1 cellular context compared by ENCODE assay signal in genomic region chr1:35660581-35661473, GRCh38.
TF ChIP-seq lines count a peak whose summit lies in the region.

No MANE protein-coding gene starts in this region.

TF ChIP-seq in SK-N-SH, 30 proteins besides CTCF, POLR2A, EP300 and RAD21:
- TF ChIP-seq USF2 (IDR thresholded peaks at IDR 0.05; ENCODE audit: borderline replicate concordance, low read depth, low read length) (no peak), REST (IDR thresholded peaks at IDR 0.05; ENCODE audit: low read depth, low read length) (peak; percentile 93)
